Comparison of ENCODE assay signal across 2 cellular contexts in the genomic region with DNA sequence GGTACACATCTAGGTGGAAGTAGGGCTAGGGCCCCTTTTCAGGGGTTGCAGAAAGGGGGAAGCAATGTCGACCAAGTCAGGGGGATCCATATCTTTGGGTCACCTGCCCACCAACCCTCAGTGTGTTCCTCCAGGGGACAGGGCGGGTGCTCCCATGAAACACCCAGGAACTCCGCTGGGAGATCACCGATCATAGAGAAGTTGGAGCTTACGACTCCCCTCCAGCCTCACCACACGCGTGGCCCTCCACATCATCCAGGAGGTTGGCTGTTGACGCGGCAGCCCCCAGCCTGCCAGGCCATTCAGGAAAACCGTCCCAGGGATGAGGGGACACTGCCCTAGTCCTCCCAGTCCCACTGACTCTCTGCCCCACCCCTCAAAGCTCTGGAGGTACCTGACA.
TF ChIP-seq lines count a peak whose summit lies in the region.

No MANE protein-coding gene starts in this region.

TF ChIP-seq in IMR-90, 13 proteins besides CTCF, POLR2A, EP300 and RAD21:
- no peak for TF ChIP-seq USF2 (IDR thresholded peaks at IDR 0.05; ENCODE audit: low read depth, low read length)
- TF ChIP-seq MXI1 (IDR thresholded peaks at IDR 0.05; ENCODE audit: borderline replicate concordance, low read depth, low read length): no peak
- TF ChIP-seq FOS (IDR thresholded peaks at IDR 0.05; ENCODE audit: low read depth, low read length): no peak
- no peak for TF ChIP-seq CEBPB (IDR thresholded peaks at IDR 0.05; ENCODE audit: low read depth, low read length)
- TF ChIP-seq, protein P1, sequence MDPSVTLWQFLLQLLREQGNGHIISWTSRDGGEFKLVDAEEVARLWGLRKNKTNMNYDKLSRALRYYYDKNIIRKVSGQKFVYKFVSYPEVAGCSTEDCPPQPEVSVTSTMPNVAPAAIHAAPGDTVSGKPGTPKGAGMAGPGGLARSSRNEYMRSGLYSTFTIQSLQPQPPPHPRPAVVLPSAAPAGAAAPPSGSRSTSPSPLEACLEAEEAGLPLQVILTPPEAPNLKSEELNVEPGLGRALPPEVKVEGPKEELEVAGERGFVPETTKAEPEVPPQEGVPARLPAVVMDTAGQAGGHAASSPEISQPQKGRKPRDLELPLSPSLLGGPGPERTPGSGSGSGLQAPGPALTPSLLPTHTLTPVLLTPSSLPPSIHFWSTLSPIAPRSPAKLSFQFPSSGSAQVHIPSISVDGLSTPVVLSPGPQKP (IDR thresholded peaks at IDR 0.05; ENCODE audit: borderline replicate concordance, low read depth, low read length): no peak
- TF ChIP-seq BHLHE40 (IDR thresholded peaks at IDR 0.05; ENCODE audit: low read depth, low read length): no peak
- TF ChIP-seq MAFK (IDR thresholded peaks at IDR 0.05; ENCODE audit: low read depth, low read length): no peak
- no peak for TF ChIP-seq CHD1 (IDR thresholded peaks at IDR 0.05; ENCODE audit: low read depth, low read length)
- no peak for TF ChIP-seq NFE2L2 (IDR thresholded peaks at IDR 0.05; ENCODE audit: low read depth, low read length)
- no peak for TF ChIP-seq MAZ (IDR thresholded peaks at IDR 0.05; ENCODE audit: borderline replicate concordance, low read depth, low read length)

TF ChIP-seq in endothelial cell of umbilical vein, 7 proteins besides CTCF, POLR2A, EP300 and RAD21:
- TF ChIP-seq GATA2 (IDR thresholded peaks at IDR 0.05; ENCODE audit: insufficient read depth, insufficient read length, low read depth, low read length): no peak
- no peak for TF ChIP-seq JUN (IDR thresholded peaks at IDR 0.05; ENCODE audit: borderline replicate concordance, insufficient read depth, insufficient read length, low read depth)
- no peak for TF ChIP-seq MYC (IDR thresholded peaks at IDR 0.05; ENCODE audit: low read depth, low read length)
- TF ChIP-seq, protein P2, sequence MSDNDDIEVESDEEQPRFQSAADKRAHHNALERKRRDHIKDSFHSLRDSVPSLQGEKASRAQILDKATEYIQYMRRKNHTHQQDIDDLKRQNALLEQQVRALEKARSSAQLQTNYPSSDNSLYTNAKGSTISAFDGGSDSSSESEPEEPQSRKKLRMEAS (IDR thresholded peaks at IDR 0.05; ENCODE audit: insufficient read depth, insufficient read length): no peak
- TF ChIP-seq FOS (IDR thresholded peaks at IDR 0.05; ENCODE audit: borderline replicate concordance, insufficient read depth, low read length): no peak
- TF ChIP-seq EZH2 (IDR thresholded peaks at IDR 0.05; ENCODE audit: borderline replicate concordance, low read depth, low read length, severe bottlenecking): no peak
- TF ChIP-seq POLR2AphosphoS5 (IDR thresholded peaks at IDR 0.05; ENCODE audit: insufficient read depth, low read depth, low read length): no peak
